Comparison of ENCODE assay signal across 1 cellular context in the genomic region with DNA sequence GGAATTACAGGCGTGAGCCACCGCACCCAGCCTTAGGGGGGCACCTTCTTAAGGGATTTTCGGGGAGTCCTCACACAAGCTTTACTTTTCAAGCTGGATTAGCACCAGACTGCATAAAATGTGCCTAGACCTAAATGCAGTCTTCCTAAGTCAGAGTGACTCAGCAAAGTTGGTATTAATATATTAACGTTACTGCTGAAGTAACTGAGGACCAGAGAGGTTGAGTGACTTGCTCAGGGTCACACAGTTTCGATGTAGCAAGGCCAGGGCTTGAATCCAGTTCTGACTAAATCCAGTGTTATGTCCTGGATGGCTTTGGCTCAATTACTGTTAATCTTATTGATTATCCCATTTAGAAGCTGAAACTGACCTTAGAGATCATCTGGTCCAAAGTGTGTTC.
A peak's percentile ranks its signal among the peaks of the same experiment; 100 is the strongest.
TF ChIP-seq lines count a peak whose summit lies in the region.

No MANE protein-coding gene starts in this region.

TF ChIP-seq in K562, 482 proteins besides CTCF, POLR2A, EP300 and RAD21 (continued from another document):
- TF ChIP-seq, protein P1, sequence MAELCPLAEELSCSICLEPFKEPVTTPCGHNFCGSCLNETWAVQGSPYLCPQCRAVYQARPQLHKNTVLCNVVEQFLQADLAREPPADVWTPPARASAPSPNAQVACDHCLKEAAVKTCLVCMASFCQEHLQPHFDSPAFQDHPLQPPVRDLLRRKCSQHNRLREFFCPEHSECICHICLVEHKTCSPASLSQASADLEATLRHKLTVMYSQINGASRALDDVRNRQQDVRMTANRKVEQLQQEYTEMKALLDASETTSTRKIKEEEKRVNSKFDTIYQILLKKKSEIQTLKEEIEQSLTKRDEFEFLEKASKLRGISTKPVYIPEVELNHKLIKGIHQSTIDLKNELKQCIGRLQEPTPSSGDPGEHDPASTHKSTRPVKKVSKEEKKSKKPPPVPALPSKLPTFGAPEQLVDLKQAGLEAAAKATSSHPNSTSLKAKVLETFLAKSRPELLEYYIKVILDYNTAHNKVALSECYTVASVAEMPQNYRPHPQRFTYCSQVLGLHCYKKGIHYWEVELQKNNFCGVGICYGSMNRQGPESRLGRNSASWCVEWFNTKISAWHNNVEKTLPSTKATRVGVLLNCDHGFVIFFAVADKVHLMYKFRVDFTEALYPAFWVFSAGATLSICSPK (IDR thresholded peaks at IDR 0.05; ENCODE audit: borderline replicate concordance), result no peak
- no peak for TF ChIP-seq ZNF274 (IDR thresholded peaks at IDR 0.05; ENCODE audit: borderline replicate concordance, low read depth, low read length)
- TF ChIP-seq, protein P2, sequence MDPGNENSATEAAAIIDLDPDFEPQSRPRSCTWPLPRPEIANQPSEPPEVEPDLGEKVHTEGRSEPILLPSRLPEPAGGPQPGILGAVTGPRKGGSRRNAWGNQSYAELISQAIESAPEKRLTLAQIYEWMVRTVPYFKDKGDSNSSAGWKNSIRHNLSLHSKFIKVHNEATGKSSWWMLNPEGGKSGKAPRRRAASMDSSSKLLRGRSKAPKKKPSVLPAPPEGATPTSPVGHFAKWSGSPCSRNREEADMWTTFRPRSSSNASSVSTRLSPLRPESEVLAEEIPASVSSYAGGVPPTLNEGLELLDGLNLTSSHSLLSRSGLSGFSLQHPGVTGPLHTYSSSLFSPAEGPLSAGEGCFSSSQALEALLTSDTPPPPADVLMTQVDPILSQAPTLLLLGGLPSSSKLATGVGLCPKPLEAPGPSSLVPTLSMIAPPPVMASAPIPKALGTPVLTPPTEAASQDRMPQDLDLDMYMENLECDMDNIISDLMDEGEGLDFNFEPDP (CRISPR knock-in tag; IDR thresholded peaks at IDR 0.05), result no peak
- TF ChIP-seq MYNN (IDR thresholded peaks at IDR 0.05), result no peak
- no peak for TF ChIP-seq MYNN (CRISPR knock-in tag; IDR thresholded peaks at IDR 0.05)
- no peak for TF ChIP-seq FIP1L1 (IDR thresholded peaks at IDR 0.05; ENCODE audit: low read depth, low read length, poor library complexity, severe bottlenecking)
- TF ChIP-seq BCOR (IDR thresholded peaks at IDR 0.05), result peak; percentile 82
- TF ChIP-seq RFX5 (IDR thresholded peaks at IDR 0.05; ENCODE audit: low read depth, low read length), result no peak
- TF ChIP-seq ARHGAP35 (IDR thresholded peaks at IDR 0.05; ENCODE audit: partially characterized antibody), result no peak
- no peak for TF ChIP-seq GABPB1 (CRISPR knock-in tag; IDR thresholded peaks at IDR 0.05)
- peak; percentile 95 for TF ChIP-seq RBM25 (IDR thresholded peaks at IDR 0.05; ENCODE audit: low read depth, low read length, severe bottlenecking)
- TF ChIP-seq, protein P3, sequence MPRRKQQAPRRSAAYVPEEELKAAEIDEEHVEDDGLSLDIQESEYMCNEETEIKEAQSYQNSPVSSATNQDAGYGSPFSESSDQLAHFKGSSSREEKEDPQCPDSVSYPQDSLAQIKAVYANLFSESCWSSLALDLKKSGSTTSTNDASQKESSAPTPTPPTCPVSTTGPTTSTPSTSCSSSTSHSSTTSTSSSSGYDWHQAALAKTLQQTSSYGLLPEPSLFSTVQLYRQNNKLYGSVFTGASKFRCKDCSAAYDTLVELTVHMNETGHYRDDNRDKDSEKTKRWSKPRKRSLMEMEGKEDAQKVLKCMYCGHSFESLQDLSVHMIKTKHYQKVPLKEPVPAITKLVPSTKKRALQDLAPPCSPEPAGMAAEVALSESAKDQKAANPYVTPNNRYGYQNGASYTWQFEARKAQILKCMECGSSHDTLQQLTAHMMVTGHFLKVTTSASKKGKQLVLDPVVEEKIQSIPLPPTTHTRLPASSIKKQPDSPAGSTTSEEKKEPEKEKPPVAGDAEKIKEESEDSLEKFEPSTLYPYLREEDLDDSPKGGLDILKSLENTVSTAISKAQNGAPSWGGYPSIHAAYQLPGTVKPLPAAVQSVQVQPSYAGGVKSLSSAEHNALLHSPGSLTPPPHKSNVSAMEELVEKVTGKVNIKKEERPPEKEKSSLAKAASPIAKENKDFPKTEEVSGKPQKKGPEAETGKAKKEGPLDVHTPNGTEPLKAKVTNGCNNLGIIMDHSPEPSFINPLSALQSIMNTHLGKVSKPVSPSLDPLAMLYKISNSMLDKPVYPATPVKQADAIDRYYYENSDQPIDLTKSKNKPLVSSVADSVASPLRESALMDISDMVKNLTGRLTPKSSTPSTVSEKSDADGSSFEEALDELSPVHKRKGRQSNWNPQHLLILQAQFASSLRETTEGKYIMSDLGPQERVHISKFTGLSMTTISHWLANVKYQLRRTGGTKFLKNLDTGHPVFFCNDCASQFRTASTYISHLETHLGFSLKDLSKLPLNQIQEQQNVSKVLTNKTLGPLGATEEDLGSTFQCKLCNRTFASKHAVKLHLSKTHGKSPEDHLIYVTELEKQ (CRISPR knock-in tag; IDR thresholded peaks at IDR 0.05), result no peak
- no peak for TF ChIP-seq SMARCC2 (IDR thresholded peaks at IDR 0.05; ENCODE audit: low read depth)
- TF ChIP-seq, protein P4, sequence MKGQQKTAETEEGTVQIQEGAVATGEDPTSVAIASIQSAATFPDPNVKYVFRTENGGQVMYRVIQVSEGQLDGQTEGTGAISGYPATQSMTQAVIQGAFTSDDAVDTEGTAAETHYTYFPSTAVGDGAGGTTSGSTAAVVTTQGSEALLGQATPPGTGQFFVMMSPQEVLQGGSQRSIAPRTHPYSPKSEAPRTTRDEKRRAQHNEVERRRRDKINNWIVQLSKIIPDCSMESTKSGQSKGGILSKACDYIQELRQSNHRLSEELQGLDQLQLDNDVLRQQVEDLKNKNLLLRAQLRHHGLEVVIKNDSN (CRISPR knock-in tag; IDR thresholded peaks at IDR 0.05), result no peak
- TF ChIP-seq, protein P5, sequence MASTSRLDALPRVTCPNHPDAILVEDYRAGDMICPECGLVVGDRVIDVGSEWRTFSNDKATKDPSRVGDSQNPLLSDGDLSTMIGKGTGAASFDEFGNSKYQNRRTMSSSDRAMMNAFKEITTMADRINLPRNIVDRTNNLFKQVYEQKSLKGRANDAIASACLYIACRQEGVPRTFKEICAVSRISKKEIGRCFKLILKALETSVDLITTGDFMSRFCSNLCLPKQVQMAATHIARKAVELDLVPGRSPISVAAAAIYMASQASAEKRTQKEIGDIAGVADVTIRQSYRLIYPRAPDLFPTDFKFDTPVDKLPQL (IDR thresholded peaks at IDR 0.05; ENCODE audit: extremely low read depth, insufficient read length), result no peak
- TF ChIP-seq MAFF (IDR thresholded peaks at IDR 0.05; ENCODE audit: low read length), result peak; percentile 76
- peak in 1 of 2 experiments; percentile 64; a peak in 1 of 4 replicates for TF ChIP-seq RCOR1 (IDR thresholded peaks at IDR 0.05; ENCODE audit: borderline replicate concordance in 1 of 2, low read depth in 2 of 2, low read length in 2 of 2)
